1 cellular context compared by ENCODE assay signal in the genomic region with DNA sequence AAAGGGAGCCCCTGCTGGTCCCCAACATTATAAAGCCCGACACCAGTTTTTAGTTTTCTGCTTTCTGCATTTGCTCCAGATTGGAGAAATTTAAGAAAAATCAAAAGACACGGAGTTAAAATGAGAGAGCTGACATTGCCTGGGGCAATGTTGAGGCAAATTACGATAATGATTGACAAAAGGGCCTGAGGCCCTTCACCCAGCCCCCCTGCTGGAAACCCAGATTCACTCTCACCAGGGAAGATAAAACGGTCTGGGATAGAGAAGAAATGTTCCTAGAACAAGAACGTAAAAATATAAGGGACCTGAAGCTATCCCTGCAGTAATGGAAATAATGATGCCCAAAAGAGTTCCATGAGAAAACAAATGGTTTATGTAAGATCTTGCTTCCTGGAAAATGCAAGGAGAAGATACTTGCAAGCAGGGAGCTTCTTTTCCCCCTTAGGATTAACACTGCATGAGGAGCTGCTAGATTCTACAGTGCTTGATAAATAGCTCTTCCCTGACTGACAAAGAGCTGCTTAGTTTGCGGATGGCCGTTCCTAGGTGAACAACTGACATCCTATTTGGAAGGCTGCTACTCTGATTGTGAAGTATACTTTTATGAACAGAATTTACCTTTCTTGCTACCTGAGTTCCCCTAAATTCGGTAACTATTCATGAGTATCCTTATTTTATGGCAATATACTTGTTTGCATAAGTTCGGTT.
TF ChIP-seq lines count a peak whose summit lies in the region.

No MANE protein-coding gene starts in this region.

TF ChIP-seq in GM23338, 12 proteins besides CTCF, POLR2A, EP300 and RAD21 (continued from another document):
- TF ChIP-seq, protein P1, sequence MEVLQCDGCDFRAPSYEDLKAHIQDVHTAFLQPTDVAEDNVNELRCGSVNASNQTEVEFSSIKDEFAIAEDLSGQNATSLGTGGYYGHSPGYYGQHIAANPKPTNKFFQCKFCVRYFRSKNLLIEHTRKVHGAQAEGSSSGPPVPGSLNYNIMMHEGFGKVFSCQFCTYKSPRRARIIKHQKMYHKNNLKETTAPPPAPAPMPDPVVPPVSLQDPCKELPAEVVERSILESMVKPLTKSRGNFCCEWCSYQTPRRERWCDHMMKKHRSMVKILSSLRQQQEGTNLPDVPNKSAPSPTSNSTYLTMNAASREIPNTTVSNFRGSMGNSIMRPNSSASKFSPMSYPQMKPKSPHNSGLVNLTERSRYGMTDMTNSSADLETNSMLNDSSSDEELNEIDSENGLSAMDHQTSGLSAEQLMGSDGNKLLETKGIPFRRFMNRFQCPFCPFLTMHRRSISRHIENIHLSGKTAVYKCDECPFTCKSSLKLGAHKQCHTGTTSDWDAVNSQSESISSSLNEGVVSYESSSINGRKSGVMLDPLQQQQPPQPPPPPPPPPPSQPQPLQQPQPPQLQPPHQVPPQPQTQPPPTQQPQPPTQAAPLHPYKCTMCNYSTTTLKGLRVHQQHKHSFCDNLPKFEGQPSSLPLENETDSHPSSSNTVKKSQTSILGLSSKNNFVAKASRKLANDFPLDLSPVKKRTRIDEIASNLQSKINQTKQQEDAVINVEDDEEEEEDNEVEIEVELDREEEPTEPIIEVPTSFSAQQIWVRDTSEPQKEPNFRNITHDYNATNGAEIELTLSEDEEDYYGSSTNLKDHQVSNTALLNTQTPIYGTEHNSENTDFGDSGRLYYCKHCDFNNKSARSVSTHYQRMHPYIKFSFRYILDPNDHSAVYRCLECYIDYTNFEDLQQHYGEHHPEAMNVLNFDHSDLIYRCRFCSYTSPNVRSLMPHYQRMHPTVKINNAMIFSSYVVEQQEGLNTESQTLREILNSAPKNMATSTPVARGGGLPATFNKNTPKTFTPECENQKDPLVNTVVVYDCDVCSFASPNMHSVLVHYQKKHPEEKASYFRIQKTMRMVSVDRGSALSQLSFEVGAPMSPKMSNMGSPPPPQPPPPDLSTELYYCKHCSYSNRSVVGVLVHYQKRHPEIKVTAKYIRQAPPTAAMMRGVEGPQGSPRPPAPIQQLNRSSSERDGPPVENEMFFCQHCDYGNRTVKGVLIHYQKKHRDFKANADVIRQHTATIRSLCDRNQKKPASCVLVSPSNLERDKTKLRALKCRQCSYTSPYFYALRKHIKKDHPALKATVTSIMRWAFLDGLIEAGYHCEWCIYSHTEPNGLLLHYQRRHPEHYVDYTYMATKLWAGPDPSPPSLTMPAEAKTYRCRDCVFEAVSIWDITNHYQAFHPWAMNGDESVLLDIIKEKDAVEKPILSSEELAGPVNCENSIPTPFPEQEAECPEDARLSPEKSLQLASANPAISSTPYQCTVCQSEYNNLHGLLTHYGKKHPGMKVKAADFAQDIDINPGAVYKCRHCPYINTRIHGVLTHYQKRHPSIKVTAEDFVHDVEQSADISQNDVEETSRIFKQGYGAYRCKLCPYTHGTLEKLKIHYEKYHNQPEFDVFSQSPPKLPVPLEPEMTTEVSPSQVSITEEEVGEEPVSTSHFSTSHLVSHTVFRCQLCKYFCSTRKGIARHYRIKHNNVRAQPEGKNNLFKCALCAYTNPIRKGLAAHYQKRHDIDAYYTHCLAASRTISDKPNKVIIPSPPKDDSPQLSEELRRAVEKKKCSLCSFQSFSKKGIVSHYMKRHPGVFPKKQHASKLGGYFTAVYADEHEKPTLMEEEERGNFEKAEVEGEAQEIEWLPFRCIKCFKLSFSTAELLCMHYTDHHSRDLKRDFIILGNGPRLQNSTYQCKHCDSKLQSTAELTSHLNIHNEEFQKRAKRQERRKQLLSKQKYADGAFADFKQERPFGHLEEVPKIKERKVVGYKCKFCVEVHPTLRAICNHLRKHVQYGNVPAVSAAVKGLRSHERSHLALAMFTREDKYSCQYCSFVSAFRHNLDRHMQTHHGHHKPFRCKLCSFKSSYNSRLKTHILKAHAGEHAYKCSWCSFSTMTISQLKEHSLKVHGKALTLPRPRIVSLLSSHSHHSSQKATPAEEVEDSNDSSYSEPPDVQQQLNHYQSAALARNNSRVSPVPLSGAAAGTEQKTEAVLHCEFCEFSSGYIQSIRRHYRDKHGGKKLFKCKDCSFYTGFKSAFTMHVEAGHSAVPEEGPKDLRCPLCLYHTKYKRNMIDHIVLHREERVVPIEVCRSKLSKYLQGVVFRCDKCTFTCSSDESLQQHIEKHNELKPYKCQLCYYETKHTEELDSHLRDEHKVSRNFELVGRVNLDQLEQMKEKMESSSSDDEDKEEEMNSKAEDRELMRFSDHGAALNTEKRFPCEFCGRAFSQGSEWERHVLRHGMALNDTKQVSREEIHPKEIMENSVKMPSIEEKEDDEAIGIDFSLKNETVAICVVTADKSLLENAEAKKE (CRISPR knock-in tag; IDR thresholded peaks at IDR 0.05), result no peak
- TF ChIP-seq STAT1 (IDR thresholded peaks at IDR 0.05; ENCODE audit: unreplicated experiment) (no peak), CREB1 (CRISPR knock-in tag; IDR thresholded peaks at IDR 0.05; ENCODE audit: low read depth) (no peak), JUNB (IDR thresholded peaks at IDR 0.05; ENCODE audit: unreplicated experiment) (no peak), ZNF114 (CRISPR knock-in tag; IDR thresholded peaks at IDR 0.05) (no peak), NANOG (IDR thresholded peaks at IDR 0.05; ENCODE audit: borderline replicate concordance) (no peak), EZH2phosphoT487 (IDR thresholded peaks at IDR 0.05; ENCODE audit: unreplicated experiment) (no peak), ZNF331 (CRISPR knock-in tag; IDR thresholded peaks at IDR 0.05; ENCODE audit: low read depth) (no peak)
- TF ChIP-seq, protein P2, sequence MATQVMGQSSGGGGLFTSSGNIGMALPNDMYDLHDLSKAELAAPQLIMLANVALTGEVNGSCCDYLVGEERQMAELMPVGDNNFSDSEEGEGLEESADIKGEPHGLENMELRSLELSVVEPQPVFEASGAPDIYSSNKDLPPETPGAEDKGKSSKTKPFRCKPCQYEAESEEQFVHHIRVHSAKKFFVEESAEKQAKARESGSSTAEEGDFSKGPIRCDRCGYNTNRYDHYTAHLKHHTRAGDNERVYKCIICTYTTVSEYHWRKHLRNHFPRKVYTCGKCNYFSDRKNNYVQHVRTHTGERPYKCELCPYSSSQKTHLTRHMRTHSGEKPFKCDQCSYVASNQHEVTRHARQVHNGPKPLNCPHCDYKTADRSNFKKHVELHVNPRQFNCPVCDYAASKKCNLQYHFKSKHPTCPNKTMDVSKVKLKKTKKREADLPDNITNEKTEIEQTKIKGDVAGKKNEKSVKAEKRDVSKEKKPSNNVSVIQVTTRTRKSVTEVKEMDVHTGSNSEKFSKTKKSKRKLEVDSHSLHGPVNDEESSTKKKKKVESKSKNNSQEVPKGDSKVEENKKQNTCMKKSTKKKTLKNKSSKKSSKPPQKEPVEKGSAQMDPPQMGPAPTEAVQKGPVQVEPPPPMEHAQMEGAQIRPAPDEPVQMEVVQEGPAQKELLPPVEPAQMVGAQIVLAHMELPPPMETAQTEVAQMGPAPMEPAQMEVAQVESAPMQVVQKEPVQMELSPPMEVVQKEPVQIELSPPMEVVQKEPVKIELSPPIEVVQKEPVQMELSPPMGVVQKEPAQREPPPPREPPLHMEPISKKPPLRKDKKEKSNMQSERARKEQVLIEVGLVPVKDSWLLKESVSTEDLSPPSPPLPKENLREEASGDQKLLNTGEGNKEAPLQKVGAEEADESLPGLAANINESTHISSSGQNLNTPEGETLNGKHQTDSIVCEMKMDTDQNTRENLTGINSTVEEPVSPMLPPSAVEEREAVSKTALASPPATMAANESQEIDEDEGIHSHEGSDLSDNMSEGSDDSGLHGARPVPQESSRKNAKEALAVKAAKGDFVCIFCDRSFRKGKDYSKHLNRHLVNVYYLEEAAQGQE (IDR thresholded peaks at IDR 0.05; ENCODE audit: unreplicated experiment), result no peak
- TF ChIP-seq, protein P3, sequence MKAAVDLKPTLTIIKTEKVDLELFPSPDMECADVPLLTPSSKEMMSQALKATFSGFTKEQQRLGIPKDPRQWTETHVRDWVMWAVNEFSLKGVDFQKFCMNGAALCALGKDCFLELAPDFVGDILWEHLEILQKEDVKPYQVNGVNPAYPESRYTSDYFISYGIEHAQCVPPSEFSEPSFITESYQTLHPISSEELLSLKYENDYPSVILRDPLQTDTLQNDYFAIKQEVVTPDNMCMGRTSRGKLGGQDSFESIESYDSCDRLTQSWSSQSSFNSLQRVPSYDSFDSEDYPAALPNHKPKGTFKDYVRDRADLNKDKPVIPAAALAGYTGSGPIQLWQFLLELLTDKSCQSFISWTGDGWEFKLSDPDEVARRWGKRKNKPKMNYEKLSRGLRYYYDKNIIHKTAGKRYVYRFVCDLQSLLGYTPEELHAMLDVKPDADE (IDR thresholded peaks at IDR 0.05), result no peak
